In the genomic region with DNA sequence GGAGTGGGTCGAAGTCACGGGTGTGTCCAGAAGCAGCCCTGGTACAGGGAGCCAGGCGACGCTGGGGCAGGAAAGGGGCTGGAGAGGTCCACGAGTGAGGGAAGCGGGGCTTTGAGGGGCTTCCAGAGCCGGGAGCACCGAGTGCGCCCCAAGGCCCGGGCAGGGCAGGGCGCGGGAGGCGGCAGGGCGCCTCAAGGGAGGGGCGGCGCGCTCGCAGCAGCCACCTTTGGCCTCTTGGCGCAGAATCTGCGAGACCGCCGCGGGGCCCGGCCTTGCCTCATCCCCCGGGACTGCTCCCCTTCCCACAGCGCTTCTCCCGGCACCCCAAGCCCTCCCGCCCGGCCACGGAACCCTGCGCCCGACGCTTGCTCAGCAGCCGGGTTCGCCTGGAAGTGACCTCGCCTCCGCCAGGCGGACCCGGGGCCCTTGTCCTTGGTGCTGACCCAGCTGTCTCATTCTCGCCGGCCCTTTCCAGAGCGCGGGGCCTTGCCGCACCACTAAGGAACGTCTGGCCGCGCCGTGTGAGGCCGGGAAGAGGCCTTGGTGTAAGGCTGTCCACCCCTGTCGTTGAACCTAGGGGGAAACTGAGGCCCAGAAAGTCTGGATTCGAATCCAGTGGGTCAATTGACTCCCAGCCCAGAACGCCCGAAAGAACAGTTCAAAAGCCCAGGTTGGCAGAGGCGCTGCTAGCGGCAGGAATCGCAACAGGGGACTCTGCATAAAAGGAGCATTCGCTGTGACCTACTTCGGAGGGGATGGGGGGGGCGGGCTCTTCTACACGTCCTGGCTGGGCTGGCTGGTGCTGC, we compare ENCODE assay signal across 9 cellular contexts. TPM values are rescaled to one million over a fixed set of nuclear protein-coding genes. Genes with fewer than 3 reads are reported as not detected.
DNase-seq lines count a peak whose midpoint lies in the region; ATAC-seq, FAIRE-seq and TF ChIP-seq lines count a peak whose summit lies in the region.
"Had no signal": no experiment of that assay in that cellular context is flagged by ENCODE, and none has a peak within 500 bp of the region (broad histone marks: within the 10 kb centered on the region; RNA-seq: fewer than 3 reads in every experiment).

No MANE protein-coding gene starts in this region.

- H3K9me3 Mint-ChIP-seq in CD8-positive, alpha-beta T cell = peaks cover 4% of the 10 kb centered on the region

- peaks cover 60% of the 10 kb centered on the region for H3K27me3 Mint-ChIP-seq in CD8-positive, alpha-beta T cell (ENCODE audit: low read depth)

- CTCF ChIA-PET in CD8-positive, alpha-beta T cell (lab: Charles Lee) = no interaction called here

- no peak overlapping the region for H3K27ac Mint-ChIP-seq in CD8-positive, alpha-beta T cell

- 1 to 3% (median 1%) methylated on average over 39 to 60 of the region's 60 CpGs for WGBS in small intestine, 3 donors

- peak; percentile 28 for ATAC-seq in CD8-positive, alpha-beta T cell
- ATAC-seq in GM19395 (IDR thresholded peaks at IDR 0.05; ENCODE audit: unreplicated experiment) (peak; percentile 39), HG03460 (IDR thresholded peaks at IDR 0.05; ENCODE audit: unreplicated experiment) (peak; percentile 30), SK-N-SH treated with all-trans-retinoic acid at 6 μM for 48 hours (peak; percentile 93)

- peaks cover 19% of the 10 kb centered on the region for H3K4me1 Mint-ChIP-seq in CD8-positive, alpha-beta T cell (ENCODE audit: low read depth)

- H3K27ac ChIP-seq in CD8-positive, alpha-beta T cell (ENCODE audit: low read depth, low read length) = no peak overlapping the region
- H3K27ac ChIP-seq in small intestine (ENCODE audit: low read depth in 1 of 2, low read length in 1 of 2) = no peak overlapping the region

- H3K9me3 ChIP-seq in CD8-positive, alpha-beta T cell (ENCODE audit: low read length) = no peaks in the 10 kb centered on the region
- H3K9me3 ChIP-seq in small intestine (ENCODE audit: control insufficient read depth, low read depth) = no peaks in the 10 kb centered on the region

- peaks cover 11% of the 10 kb centered on the region for H3K27me3 ChIP-seq in CD8-positive, alpha-beta T cell (ENCODE audit: insufficient read depth, low read length)
- H3K27me3 ChIP-seq in bronchial epithelial cell (ENCODE audit: control insufficient read depth, insufficient read depth, low read length) = peaks cover 20% of the 10 kb centered on the region
- peaks cover 2 to 31% of the 10 kb centered on the region in 2 donors for H3K27me3 ChIP-seq in small intestine (ENCODE audit: control insufficient read depth in 2 of 2, insufficient read depth in 2 of 2, low read length in 2 of 2)

- FAIRE-seq in bronchial epithelial cell (lab: Jason Lieb, UNC) = no peak
- FAIRE-seq in small intestine (lab: Jason Lieb, UNC) = no peak
- no peak for FAIRE-seq in D721Med (lab: Jason Lieb, UNC)
- FAIRE-seq: TTC549 had no signal

- peak overlapping the region; percentile 34 for H3K4me3 ChIP-seq in CD8-positive, alpha-beta T cell (ENCODE audit: low read depth, low read length)
- H3K4me3 ChIP-seq in bronchial epithelial cell (ENCODE audit: low read depth, low read length) (peak overlapping the region; percentile 29), small intestine (ENCODE audit: low read depth in 1 of 2, low read length in 2 of 2) (peak overlapping the region in 1 of 2 donors; percentile 62)

- intact Hi-C loops in CD8-positive, alpha-beta T cell (cut with DNase I, micrococcal nuclease) = no loop called here

- peak in 2 of 7 experiments; percentile 18 to 26 for DNase-seq in CD8-positive, alpha-beta T cell
- DNase-seq in bronchial epithelial cell (ENCODE audit: low read depth) (peak; percentile 25), iPS-NIHi7 (ENCODE audit: extremely low spot score) (peak; percentile 90), small intestine (peak; percentile 27), D721Med (ENCODE audit: insufficient read length, low spot score) (no peak)

- peak overlapping the region; percentile 63 for H3K4me3 Mint-ChIP-seq in CD8-positive, alpha-beta T cell

- no peak for TF ChIP-seq CTCF in CD8-positive, alpha-beta T cell (IDR thresholded peaks at IDR 0.05)
- TF ChIP-seq CTCF in bronchial epithelial cell (IDR thresholded peaks at IDR 0.05; ENCODE audit: insufficient read depth, low read length, severe bottlenecking) (no peak), D721Med (IDR thresholded peaks at IDR 0.05; ENCODE audit: insufficient read depth, missing control alignments) (no peak)

- no peaks in the 10 kb centered on the region for H3K36me3 Mint-ChIP-seq in CD8-positive, alpha-beta T cell

- H3K36me3 ChIP-seq in CD8-positive, alpha-beta T cell (ENCODE audit: insufficient read depth, low read length) = no peaks in the 10 kb centered on the region
- H3K36me3 ChIP-seq in bronchial epithelial cell (ENCODE audit: control insufficient read depth, insufficient read depth, low read length) (no peaks in the 10 kb centered on the region), small intestine (ENCODE audit: control insufficient read depth in 2 of 2, insufficient read depth in 2 of 2, low read length in 2 of 2) (no peaks in the 10 kb centered on the region)

- peaks cover 21% of the 10 kb centered on the region for H3K4me1 ChIP-seq in CD8-positive, alpha-beta T cell (ENCODE audit: insufficient read depth, low read length)
- peaks cover 4 to 7% of the 10 kb centered on the region in 2 donors for H3K4me1 ChIP-seq in small intestine (ENCODE audit: control insufficient read depth in 2 of 2, insufficient read depth in 1 of 2, low read depth in 1 of 2, low read length in 1 of 2)

- POLR2A ChIA-PET in CD8-positive, alpha-beta T cell (lab: Charles Lee) = no interaction called here

TF ChIP-seq in SK-N-SH treated with all-trans-retinoic acid at 6 μM for 48 hours, 23 proteins besides CTCF, POLR2A, EP300 and RAD21:
- TF ChIP-seq, protein P1, sequence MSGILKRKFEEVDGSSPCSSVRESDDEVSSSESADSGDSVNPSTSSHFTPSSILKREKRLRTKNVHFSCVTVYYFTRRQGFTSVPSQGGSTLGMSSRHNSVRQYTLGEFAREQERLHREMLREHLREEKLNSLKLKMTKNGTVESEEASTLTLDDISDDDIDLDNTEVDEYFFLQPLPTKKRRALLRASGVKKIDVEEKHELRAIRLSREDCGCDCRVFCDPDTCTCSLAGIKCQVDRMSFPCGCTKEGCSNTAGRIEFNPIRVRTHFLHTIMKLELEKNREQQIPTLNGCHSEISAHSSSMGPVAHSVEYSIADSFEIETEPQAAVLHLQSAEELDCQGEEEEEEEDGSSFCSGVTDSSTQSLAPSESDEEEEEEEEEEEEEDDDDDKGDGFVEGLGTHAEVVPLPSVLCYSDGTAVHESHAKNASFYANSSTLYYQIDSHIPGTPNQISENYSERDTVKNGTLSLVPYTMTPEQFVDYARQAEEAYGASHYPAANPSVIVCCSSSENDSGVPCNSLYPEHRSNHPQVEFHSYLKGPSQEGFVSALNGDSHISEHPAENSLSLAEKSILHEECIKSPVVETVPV (CRISPR knock-in tag; IDR thresholded peaks at IDR 0.05) = no peak
- TF ChIP-seq GLIS3 (CRISPR knock-in tag; IDR thresholded peaks at IDR 0.05) (no peak), ZFP30 (CRISPR knock-in tag; IDR thresholded peaks at IDR 0.05) (no peak), ZNF8 (CRISPR knock-in tag; IDR thresholded peaks at IDR 0.05) (no peak), ESRRG (CRISPR knock-in tag; IDR thresholded peaks at IDR 0.05) (no peak), CSDC2 (CRISPR knock-in tag; IDR thresholded peaks at IDR 0.05) (no peak), TOX (CRISPR knock-in tag; IDR thresholded peaks at IDR 0.05; ENCODE audit: borderline replicate concordance) (no peak), RARB (CRISPR knock-in tag; IDR thresholded peaks at IDR 0.05) (no peak), ZFP3 (CRISPR knock-in tag; IDR thresholded peaks at IDR 0.05) (no peak), OSR1 (CRISPR knock-in tag; IDR thresholded peaks at IDR 0.05) (no peak), BACH2 (CRISPR knock-in tag; IDR thresholded peaks at IDR 0.05; ENCODE audit: borderline replicate concordance) (no peak), ARNTL (CRISPR knock-in tag; IDR thresholded peaks at IDR 0.05; ENCODE audit: borderline replicate concordance, low read depth) (no peak), ZC3H10 (CRISPR knock-in tag; IDR thresholded peaks at IDR 0.05) (no peak)
- TF ChIP-seq, protein P2, sequence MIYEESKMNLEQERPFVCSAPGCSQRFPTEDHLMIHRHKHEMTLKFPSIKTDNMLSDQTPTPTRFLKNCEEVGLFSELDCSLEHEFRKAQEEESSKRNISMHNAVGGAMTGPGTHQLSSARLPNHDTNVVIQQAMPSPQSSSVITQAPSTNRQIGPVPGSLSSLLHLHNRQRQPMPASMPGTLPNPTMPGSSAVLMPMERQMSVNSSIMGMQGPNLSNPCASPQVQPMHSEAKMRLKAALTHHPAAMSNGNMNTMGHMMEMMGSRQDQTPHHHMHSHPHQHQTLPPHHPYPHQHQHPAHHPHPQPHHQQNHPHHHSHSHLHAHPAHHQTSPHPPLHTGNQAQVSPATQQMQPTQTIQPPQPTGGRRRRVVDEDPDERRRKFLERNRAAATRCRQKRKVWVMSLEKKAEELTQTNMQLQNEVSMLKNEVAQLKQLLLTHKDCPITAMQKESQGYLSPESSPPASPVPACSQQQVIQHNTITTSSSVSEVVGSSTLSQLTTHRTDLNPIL (CRISPR knock-in tag; IDR thresholded peaks at IDR 0.05; ENCODE audit: low read depth) = no peak
- TF ChIP-seq, protein P3, sequence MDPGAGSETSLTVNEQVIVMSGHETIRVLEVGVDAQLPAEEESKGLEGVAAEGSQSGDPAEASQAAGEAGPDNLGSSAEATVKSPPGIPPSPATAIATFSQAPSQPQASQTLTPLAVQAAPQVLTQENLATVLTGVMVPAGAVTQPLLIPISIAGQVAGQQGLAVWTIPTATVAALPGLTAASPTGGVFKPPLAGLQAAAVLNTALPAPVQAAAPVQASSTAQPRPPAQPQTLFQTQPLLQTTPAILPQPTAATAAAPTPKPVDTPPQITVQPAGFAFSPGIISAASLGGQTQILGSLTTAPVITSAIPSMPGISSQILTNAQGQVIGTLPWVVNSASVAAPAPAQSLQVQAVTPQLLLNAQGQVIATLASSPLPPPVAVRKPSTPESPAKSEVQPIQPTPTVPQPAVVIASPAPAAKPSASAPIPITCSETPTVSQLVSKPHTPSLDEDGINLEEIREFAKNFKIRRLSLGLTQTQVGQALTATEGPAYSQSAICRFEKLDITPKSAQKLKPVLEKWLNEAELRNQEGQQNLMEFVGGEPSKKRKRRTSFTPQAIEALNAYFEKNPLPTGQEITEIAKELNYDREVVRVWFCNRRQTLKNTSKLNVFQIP (CRISPR knock-in tag; IDR thresholded peaks at IDR 0.05; ENCODE audit: borderline replicate concordance, low read depth) = no peak

RNA-seq across cellular contexts. Expression of gene DNER, which starts 0.6 kb away (rescaled TPM):
- total RNA-seq in CD8-positive, alpha-beta T cell = not detected
- 0.51 and 1.8 TPM in 2 replicates for total RNA-seq in bronchial epithelial cell
- 1 to 10 TPM in 1 of 3 donors, not detected in 2; 2.4 TPM for polyA plus RNA-seq in small intestine

Comparison
In these comparisons a context has a peak if more than half of its experiments do, and no peak if none do; other contexts are left out.
1. ATAC-seq: peak in every context shown above with its lines; median percentile 93 in SK-N-SH treated with all-trans-retinoic acid at 6 μM for 48 hours; 39 in GM19395; 30 in HG03460; 28 in CD8-positive, alpha-beta T cell.